Comparison of ENCODE assay signal across 8 cellular contexts in genomic region chr4:3291969-3292570, GRCh38. TPM values are rescaled to one million over a fixed set of nuclear protein-coding genes. Genes with fewer than 3 reads are reported as not detected.
DNase-seq lines count a peak whose midpoint lies in the region; ATAC-seq and TF ChIP-seq lines count a peak whose summit lies in the region.

No MANE protein-coding gene starts in this region.

- H3K36me3 ChIP-seq in parathyroid adenoma (ENCODE audit: control insufficient read depth, insufficient read depth, low read length): no peaks in the 10 kb centered on the region

- peak overlapping the region; percentile 94 for H3K4me2 ChIP-seq in parathyroid adenoma (ENCODE audit: low read length)

- TF ChIP-seq CTCF in parathyroid adenoma (IDR thresholded peaks at IDR 0.05): no peak

- H3K27me3 Mint-ChIP-seq in activated naive CD8-positive, alpha-beta T cell treated with anti-CD3 and anti-CD28 coated beads, Interleukin-2, amount 50 U/mL, for 24 hours: peaks cover 42% of the 10 kb centered on the region

- DNase-seq in NCI-H82 (lab: John Stamatoyannopoulos, UW): peak; percentile 62
- DNase-seq in NCI-H82 treated with DMSO at 0.1 percent for 48 hours (lab: John Stamatoyannopoulos, UW; ENCODE audit: unreplicated experiment): no peak
- peak; percentile 74 for DNase-seq in NCI-H2029 (lab: John Stamatoyannopoulos, UW)
- peak; percentile 27 for DNase-seq in activated naive CD8-positive, alpha-beta T cell treated with anti-CD3 and anti-CD28 coated beads, Interleukin-2, amount 50 U/mL, for 24 hours
- DNase-seq in cardiac septum (ENCODE audit: low spot score): peak; percentile 82
- DNase-seq in dedifferentiated amniotic fluid mesenchymal stem cell (ENCODE audit: extremely low spot score): no peak

- H3K27me3 ChIP-seq in parathyroid adenoma (ENCODE audit: control insufficient read depth, insufficient read depth, low read length): no peaks in the 10 kb centered on the region

- H3K36me3 Mint-ChIP-seq in activated naive CD8-positive, alpha-beta T cell treated with anti-CD3 and anti-CD28 coated beads, Interleukin-2, amount 50 U/mL, for 24 hours (ENCODE audit: low read depth): no peaks in the 10 kb centered on the region

- H3K9me3 ChIP-seq in parathyroid adenoma (ENCODE audit: control insufficient read depth, low read length): no peaks in the 10 kb centered on the region

- H3K27ac Mint-ChIP-seq in activated naive CD8-positive, alpha-beta T cell treated with anti-CD3 and anti-CD28 coated beads, Interleukin-2, amount 50 U/mL, for 24 hours: peak overlapping the region; percentile 59

- H3K4me3 ChIP-seq in parathyroid adenoma (ENCODE audit: low read depth, low read length): peak overlapping the region; percentile 83

- H3K4me1 ChIP-seq in parathyroid adenoma: no peaks in the 10 kb centered on the region

- peak overlapping the region; percentile 85 for H3K4me3 Mint-ChIP-seq in activated naive CD8-positive, alpha-beta T cell treated with anti-CD3 and anti-CD28 coated beads, Interleukin-2, amount 50 U/mL, for 24 hours

- peak overlapping the region; percentile 86 for H3K27ac ChIP-seq in parathyroid adenoma

- H3K79me2 ChIP-seq in parathyroid adenoma: no peaks in the 10 kb centered on the region

- H3K9me3 Mint-ChIP-seq in activated naive CD8-positive, alpha-beta T cell treated with anti-CD3 and anti-CD28 coated beads, Interleukin-2, amount 50 U/mL, for 24 hours: no peaks in the 10 kb centered on the region

- ATAC-seq in HG02571 (IDR thresholded peaks at IDR 0.05; ENCODE audit: unreplicated experiment): peak; percentile 19
- ATAC-seq in activated naive CD8-positive, alpha-beta T cell treated with anti-CD3 and anti-CD28 coated beads, Interleukin-2, amount 50 U/mL, for 24 hours: peak; percentile 11

- peak overlapping the region; percentile 87 for H2AFZ ChIP-seq in parathyroid adenoma

- H3K4me1 Mint-ChIP-seq in activated naive CD8-positive, alpha-beta T cell treated with anti-CD3 and anti-CD28 coated beads, Interleukin-2, amount 50 U/mL, for 24 hours: peaks cover 7% of the 10 kb centered on the region

- peak overlapping the region; percentile 6 for H3K9ac ChIP-seq in parathyroid adenoma

- intact Hi-C loops in cardiac septum (cut with DNase I): no loop called here

RNA-seq across cellular contexts. Expression of gene RGS12, which starts 0.8 kb away (rescaled TPM):
- total RNA-seq in cardiac septum: 19.1 TPM

RNA-seq across cellular contexts. Expression of gene MSANTD1, which starts 43.1 kb away (rescaled TPM):
- total RNA-seq in cardiac septum: 1.1 TPM

Comparison
In these comparisons a context has a peak if more than half of its experiments do, and no peak if none do; other contexts are left out.
1. DNase-seq: peak in NCI-H82 (single experiment), NCI-H2029 (single experiment), activated naive CD8-positive, alpha-beta T cell treated with anti-CD3 and anti-CD28 coated beads, Interleukin-2, amount 50 U/mL, for 24 hours (single experiment) and cardiac septum (single experiment); none in NCI-H82 treated with DMSO at 0.1 percent for 48 hours (single experiment) and dedifferentiated amniotic fluid mesenchymal stem cell (single experiment).